8 cellular contexts compared by ENCODE assay signal in the genomic region with DNA sequence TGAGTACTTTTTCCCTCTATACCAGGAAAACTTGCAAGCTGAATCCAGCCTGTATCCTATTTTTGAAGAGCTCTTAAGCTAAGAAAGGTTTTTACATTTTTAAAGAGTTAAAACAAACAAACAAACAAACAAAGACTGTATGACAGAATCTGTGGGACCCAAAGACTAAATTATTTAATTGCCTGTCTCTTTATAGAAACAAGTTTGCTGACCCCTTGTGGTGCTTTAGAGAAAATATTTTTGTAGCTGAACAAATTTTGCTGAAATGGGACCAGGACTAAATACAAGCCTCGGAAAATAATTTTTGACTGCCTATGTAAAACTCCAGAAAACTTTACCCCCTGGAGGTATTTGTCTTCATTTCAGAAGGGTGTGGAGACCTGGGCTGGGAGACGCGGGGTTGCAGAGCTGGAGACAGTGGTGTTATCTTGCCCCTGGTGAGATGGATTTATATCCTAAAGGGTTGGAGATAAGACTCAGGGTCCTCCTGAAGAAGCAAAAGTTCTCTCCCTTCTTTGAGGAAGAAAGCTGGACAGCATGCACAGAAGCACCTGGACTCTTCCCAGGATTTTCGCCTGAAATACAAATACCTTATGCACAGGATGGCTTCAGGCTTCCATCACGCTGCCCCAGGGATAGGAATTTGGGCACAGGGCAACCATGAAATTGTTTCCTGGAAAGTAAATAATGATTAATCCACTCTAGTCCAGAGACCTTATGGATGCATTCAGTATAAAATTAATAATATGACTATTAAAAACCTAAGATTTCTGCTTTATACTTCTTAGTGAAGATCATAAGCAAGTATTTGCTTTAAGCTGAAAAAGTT. TPM values are rescaled to one million over a fixed set of nuclear protein-coding genes. Genes with fewer than 3 reads are reported as not detected.
A peak's percentile ranks its signal among the peaks of the same experiment; 100 is the strongest.
DNase-seq lines count a peak whose midpoint lies in the region; ATAC-seq and TF ChIP-seq lines count a peak whose summit lies in the region.

No MANE protein-coding gene starts in this region.

- H3K27me3 ChIP-seq in PC-3 (ENCODE audit: low read length) (no peaks in the 10 kb centered on the region), parathyroid adenoma (ENCODE audit: control insufficient read depth, insufficient read depth, low read length) (no peaks in the 10 kb centered on the region)

- DNase-seq in Caki2 (ENCODE audit: low read depth) (peak; percentile 14), KBM-7 (peak; percentile 40), PC-3 (peak; percentile 69), epidermal melanocyte (ENCODE audit: insufficient read length, low spot score) (peak; percentile 40), GM19240 (ENCODE audit: insufficient read length, low spot score) (no peak), HK-2 (ENCODE audit: unreplicated experiment) (no peak)

- in situ Hi-C loops in Caki2 (cut with HindIII; ENCODE audit: low pct_unique_long_range_greater_than_20kb, low sequenced_read_pairs) (no loop called here), KBM-7 (cut with MboI; ENCODE audit: low pct_unique_long_range_greater_than_20kb, low sequenced_read_pairs) (no loop called here)

- no peaks in the 10 kb centered on the region for H4K20me1 ChIP-seq in PC-3 (ENCODE audit: low read length)

- CTCF ChIA-PET in PC-3 (lab: Charles Lee) = interaction anchor here (0.6 to 1.3 kb wide), 2 partner anchors 16 to 1145 kb away, joined by 3 to 5 read pairs; no protein-coding TSS in a partner anchor

- H3K27ac ChIP-seq in PC-3 (ENCODE audit: low read length) (no peak overlapping the region), parathyroid adenoma (no peak overlapping the region)

- H3K4me2 ChIP-seq in PC-3 (ENCODE audit: low read length) (peak overlapping the region; percentile 73), parathyroid adenoma (ENCODE audit: low read length) (no peak overlapping the region)

- no peaks in the 10 kb centered on the region for H3F3A ChIP-seq in PC-3 (ENCODE audit: low read length, unreplicated experiment)

- no peaks in the 10 kb centered on the region for H3K36me3 ChIP-seq in PC-3 (ENCODE audit: low read depth, low read length)
- H3K36me3 ChIP-seq in parathyroid adenoma (ENCODE audit: control insufficient read depth, insufficient read depth, low read length) = no peaks in the 10 kb centered on the region

- no TSS peak for BruUV-seq in PC-3 (replicated peaks; lab: Mats Ljungman, UMichigan)

- no peak overlapping the region for H3K9ac ChIP-seq in PC-3 (ENCODE audit: low read length)
- H3K9ac ChIP-seq in parathyroid adenoma = no peak overlapping the region

- H3K4me1 ChIP-seq in PC-3 (ENCODE audit: insufficient read depth, low read length) (peaks cover 8% of the 10 kb centered on the region; the same call in 1 of the 2 replicates), parathyroid adenoma (no peaks in the 10 kb centered on the region)

- H2AFZ ChIP-seq in PC-3 (ENCODE audit: low read length) (peak overlapping the region; percentile 66), parathyroid adenoma (no peak overlapping the region)

- intact Hi-C loops in PC-3 (cut with micrococcal nuclease) = loop anchor here (1.0 to 10.0 kb wide), 4 partner anchors 77 to 1443 kb away; a partner anchor contains a TSS

- no peaks in the 10 kb centered on the region for H3K9me3 ChIP-seq in PC-3 (ENCODE audit: low read length)
- H3K9me3 ChIP-seq in parathyroid adenoma (ENCODE audit: control insufficient read depth, low read length) = no peaks in the 10 kb centered on the region

- TF ChIP-seq CTCF in PC-3 (conservative IDR thresholded peaks at IDR 0.05; ENCODE audit: low read depth, low read length) (peak; percentile 79), parathyroid adenoma (IDR thresholded peaks at IDR 0.05) (peak; percentile 40)

- ATAC-seq in PC-3 = peak; percentile 78
- no peak for ATAC-seq in HG03139 (IDR thresholded peaks at IDR 0.05; ENCODE audit: unreplicated experiment)

- H3K4me3 ChIP-seq in PC-3 (ENCODE audit: low read length) = peak overlapping the region; percentile 45; the same call in 1 of the 2 replicates
- H3K4me3 ChIP-seq in parathyroid adenoma (ENCODE audit: low read depth, low read length) = no peak overlapping the region

- POLR2A ChIA-PET in PC-3 (lab: Charles Lee; ENCODE audit: unreplicated experiment) = interaction anchor here (0.5 kb wide), 1 partner anchor 1143 kb away, joined by 3 read pairs; no protein-coding TSS in a partner anchor

- no peaks in the 10 kb centered on the region for H3K9me2 ChIP-seq in PC-3 (replicated peaks; ENCODE audit: low read length)

- no peaks in the 10 kb centered on the region for H3K79me2 ChIP-seq in PC-3 (ENCODE audit: low read length)
- no peaks in the 10 kb centered on the region for H3K79me2 ChIP-seq in parathyroid adenoma

RNA-seq across cellular contexts. Expression of a gene that starts 54.3 kb away (rescaled TPM):
- total RNA-seq in Caki2 (2014; rRNA removed; shearing (Covaris generic); ENCODE audit: low replicate concordance) = 15.9 and 17.5 TPM in 2 replicates
- total RNA-seq in PC-3 (2014; rRNA removed) = 39.1 and 50.1 TPM in 2 replicates

Comparison
In these comparisons a context has a peak if more than half of its experiments do, and no peak if none do; other contexts are left out.
1. DNase-seq: peak in Caki2 (single experiment), KBM-7 (single experiment), PC-3 (single experiment) and epidermal melanocyte (single experiment); none in GM19240 (single experiment) and HK-2 (single experiment).